9 cellular contexts compared by ENCODE assay signal in genomic region chr1:203672354-203672753, GRCh38. TPM values are rescaled to one million over a fixed set of nuclear protein-coding genes. Genes with fewer than 3 reads are reported as not detected.
DNase-seq lines count a peak whose midpoint lies in the region; ATAC-seq and TF ChIP-seq lines count a peak whose summit lies in the region.
"Had no signal": no experiment of that assay in that cellular context is flagged by ENCODE, and none has a peak within 500 bp of the region (broad histone marks: within the 10 kb centered on the region; RNA-seq: fewer than 3 reads in every experiment).

No MANE protein-coding gene starts in this region.

- H3K4me1 ChIP-seq in RWPE2 (ENCODE audit: insufficient read depth, poor library complexity, severe bottlenecking) = peaks cover 17% of the 10 kb centered on the region

- no peak overlapping the region for H3K4me3 ChIP-seq in RWPE2 (ENCODE audit: severe bottlenecking)

- H3K9me3 ChIP-seq in RWPE2 (ENCODE audit: severe bottlenecking) = no peaks in the 10 kb centered on the region

- no peaks in the 10 kb centered on the region for H3K36me3 Mint-ChIP-seq in neural crest cell (ENCODE audit: low read depth)

- peaks cover 7% of the 10 kb centered on the region; the same call in 1 of the 2 replicates for H3K36me3 ChIP-seq in RWPE2 (ENCODE audit: low read depth)

- in situ Hi-C loops in GM13976 (cut with MboI; ENCODE audit: low sequenced_read_pairs, unreplicated experiment) = no loop called here

- TF ChIP-seq CTCF in RWPE2 (IDR thresholded peaks at IDR 0.05; ENCODE audit: poor library complexity, severe bottlenecking) = no peak
- TF ChIP-seq CTCF in neural crest cell (conservative IDR thresholded peaks at IDR 0.05) = no peak
- no peak for TF ChIP-seq CTCF in GM13976 (IDR thresholded peaks at IDR 0.05; ENCODE audit: borderline replicate concordance, control extremely low read depth, extremely low read depth, insufficient read depth, missing control alignments)

- peak overlapping the region; percentile 76 for H3K27ac ChIP-seq in RWPE2 (ENCODE audit: poor library complexity, severe bottlenecking)

- H3K4me3 Mint-ChIP-seq in neural crest cell = peak overlapping the region; percentile 83

- ATAC-seq in RWPE2 (ENCODE audit: low read depth) (no peak), HG03196 (IDR thresholded peaks at IDR 0.05; ENCODE audit: unreplicated experiment) (no peak), GM19397 (IDR thresholded peaks at IDR 0.05; ENCODE audit: unreplicated experiment) (no peak), HG02798 (IDR thresholded peaks at IDR 0.05; ENCODE audit: poor library complexity, unreplicated experiment) (no peak)

- DNase-seq in AG20443 (ENCODE audit: low spot score) (peak; percentile 57), RWPE2 (ENCODE audit: low spot score) (no peak), fibroblast of gingiva (ENCODE audit: low read depth) (peak; percentile 76), neural crest cell (ENCODE audit: low read depth, low spot score) (peak; percentile 23), GM13976 (ENCODE audit: low spot score) (no peak)
- DNase-seq: stimulated activated CD4-positive, alpha-beta T cell treated with anti-CD3 and anti-CD28 coated beads, Interleukin-2, amount 100 ng/mL, for 48 hours had no signal

- H3K27me3 ChIP-seq in RWPE2 (ENCODE audit: insufficient read depth, poor library complexity, severe bottlenecking) = no peaks in the 10 kb centered on the region

- no peaks in the 10 kb centered on the region for H3K9me3 Mint-ChIP-seq in neural crest cell

- H3K27me3 Mint-ChIP-seq in neural crest cell (ENCODE audit: low read depth) = no peaks in the 10 kb centered on the region

- H3K4me1 Mint-ChIP-seq in neural crest cell = peaks cover 72% of the 10 kb centered on the region

- H3K27ac Mint-ChIP-seq in neural crest cell (ENCODE audit: unreplicated experiment) = peak overlapping the region; percentile 99

RNA-seq across cellular contexts. Expression of gene ATP2B4, which starts 45.7 kb away (rescaled TPM):
- total RNA-seq in neural crest cell = 23.8 and 24.7 TPM in 2 replicates

Comparison
In these comparisons a context has a peak if more than half of its experiments do, and no peak if none do; other contexts are left out.
1. DNase-seq: peak in AG20443 (single experiment), fibroblast of gingiva (single experiment) and neural crest cell (single experiment); none in RWPE2 (single experiment) and GM13976 (single experiment).